ENCODE assay signal across 13 cellular contexts in the genomic region with DNA sequence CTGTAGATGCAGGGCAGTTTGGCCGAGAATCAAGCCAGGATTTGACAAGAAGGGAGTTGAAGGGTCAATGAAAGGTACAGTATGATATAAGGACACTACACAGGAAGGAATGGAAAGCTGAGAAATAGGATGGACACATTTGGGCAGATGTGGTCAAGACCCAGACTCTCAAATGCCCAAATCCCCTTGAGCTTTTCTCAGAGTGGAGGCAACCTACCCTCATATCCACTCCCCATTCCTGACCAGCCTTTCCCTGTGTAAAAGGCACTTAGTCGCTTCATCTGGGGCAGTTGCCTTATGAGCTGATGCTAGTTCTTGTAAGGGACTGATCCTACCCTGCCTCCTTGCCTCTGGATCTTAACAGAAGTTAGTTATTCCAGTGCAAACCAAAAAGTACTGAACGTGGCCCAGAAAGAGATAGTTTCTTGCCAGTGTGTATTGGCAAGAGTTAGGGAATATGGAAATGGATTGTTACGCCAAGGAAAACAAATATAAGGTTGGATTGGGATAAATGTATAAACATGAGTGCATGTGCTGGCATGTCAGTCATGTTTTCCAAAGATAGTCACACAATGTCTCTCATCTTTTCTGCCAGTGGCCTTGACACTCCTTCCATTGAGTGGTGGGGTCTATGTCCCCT. TPM values are rescaled to one million over a fixed set of nuclear protein-coding genes. Genes with fewer than 3 reads are reported as not detected.
A peak's percentile ranks its signal among the peaks of the same experiment; 100 is the strongest.
DNase-seq lines count a peak whose midpoint lies in the region; ATAC-seq and TF ChIP-seq lines count a peak whose summit lies in the region.
"Had no signal": no experiment of that assay in that cellular context is flagged by ENCODE, and none has a peak within 500 bp of the region (broad histone marks: within the 10 kb centered on the region; RNA-seq: fewer than 3 reads in every experiment).

No MANE protein-coding gene starts in this region.

- peaks cover 7% of the 10 kb centered on the region for H3K4me1 Mint-ChIP-seq in T-helper 2 cell treated with Interferon-gamma antibody and Interleukin-4, amounts not matched to agents 5 μg/mL and 100 μg/mL, for 36 hours (ENCODE audit: low read depth)

- H3K27ac ChIP-seq in 22Rv1 (peak overlapping the region; percentile 85), thoracic aorta (peak overlapping the region; percentile 37 to 46)
- H3K27ac ChIP-seq: BLaER1 treated with 17β-estradiol and CSF1 and Interleukin-3, amounts not matched to agents 10 nM and 100 nM had no signal

- DNase-seq in MG63, result peak; percentile 15
- DNase-seq in fibroblast of peridontal ligament (ENCODE audit: extremely low read depth), result peak; percentile 67
- no peak for DNase-seq in thoracic aorta (ENCODE audit: low spot score)
- DNase-seq in T-helper 2 cell treated with Interferon-gamma antibody and Interleukin-4, amounts not matched to agents 5 μg/mL and 100 μg/mL, for 36 hours (ENCODE audit: low spot score), result no peak
- DNase-seq in UCSD-AML1 (lab: John Stamatoyannopoulos, UW; ENCODE audit: unreplicated experiment), result no peak
- DNase-seq: ACHN; Calu3; CD4-positive, alpha-beta T cell; DMS 273 treated with DMSO at 0.1 percent for 48 hours had no signal

- no peak overlapping the region for H3K27ac Mint-ChIP-seq in T-helper 2 cell treated with Interferon-gamma antibody and Interleukin-4, amounts not matched to agents 5 μg/mL and 100 μg/mL, for 36 hours
- H3K27ac Mint-ChIP-seq: CD4-positive, alpha-beta T cell had no signal

- H3K27me3 ChIP-seq in MG63 (no peaks in the 10 kb centered on the region), thoracic aorta (replicated peaks; ENCODE audit: insufficient read depth) (no peaks in the 10 kb centered on the region)

- H3K9me3 ChIP-seq in MG63, result no peaks in the 10 kb centered on the region
- no peaks in the 10 kb centered on the region for H3K9me3 ChIP-seq in thoracic aorta

- H3K36me3 Mint-ChIP-seq in T-helper 2 cell treated with Interferon-gamma antibody and Interleukin-4, amounts not matched to agents 5 μg/mL and 100 μg/mL, for 36 hours (ENCODE audit: low read depth), result peaks cover 2% of the 10 kb centered on the region

- H3K27me3 Mint-ChIP-seq in T-helper 2 cell treated with Interferon-gamma antibody and Interleukin-4, amounts not matched to agents 5 μg/mL and 100 μg/mL, for 36 hours (ENCODE audit: low read depth), result no peaks in the 10 kb centered on the region
- H3K27me3 Mint-ChIP-seq: CD4-positive, alpha-beta T cell had no signal

- H3K9me3 Mint-ChIP-seq in T-helper 2 cell treated with Interferon-gamma antibody and Interleukin-4, amounts not matched to agents 5 μg/mL and 100 μg/mL, for 36 hours, result no peaks in the 10 kb centered on the region
- H3K9me3 Mint-ChIP-seq: CD4-positive, alpha-beta T cell had no signal

- H3K36me3 ChIP-seq in MG63 (no peaks in the 10 kb centered on the region), thoracic aorta (no peaks in the 10 kb centered on the region)

- H3K4me3 Mint-ChIP-seq in T-helper 2 cell treated with Interferon-gamma antibody and Interleukin-4, amounts not matched to agents 5 μg/mL and 100 μg/mL, for 36 hours, result no peak overlapping the region

- ATAC-seq in thoracic aorta (ENCODE audit: insufficient number of reproducible peaks, low FRiP score, low read depth) (no peak), HG03460 (IDR thresholded peaks at IDR 0.05; ENCODE audit: unreplicated experiment) (no peak)
- ATAC-seq: HCT116 had no signal

- H3K4me3 ChIP-seq in MG63 (no peak overlapping the region), thoracic aorta (no peak overlapping the region)
- H3K4me3 ChIP-seq: BLaER1 treated with 17β-estradiol and CSF1 and Interleukin-3, amounts not matched to agents 10 nM and 100 nM had no signal

- TF ChIP-seq CTCF in 22Rv1 (IDR thresholded peaks at IDR 0.05) (no peak), thoracic aorta (IDR thresholded peaks at IDR 0.05) (no peak)

- peaks cover 12 to 39% of the 10 kb centered on the region in 2 donors for H3K4me1 ChIP-seq in thoracic aorta (ENCODE audit: control insufficient read depth in 1 of 2, low read depth in 2 of 2)

RNA-seq across cellular contexts. Expression of a gene that starts 4.1 kb away (rescaled TPM):
- total RNA-seq in MG63 (2014; rRNA removed; shearing (Covaris generic); ENCODE audit: low replicate concordance), result 31.9 and 78.4 TPM in 2 replicates
- total RNA-seq in thoracic aorta, result 10 to 100 TPM; 32.1 to 64.8 TPM

Comparison
In these comparisons a context has a peak if more than half of its experiments do, and no peak if none do; other contexts are left out.
1. DNase-seq: peak in MG63 (single experiment) and fibroblast of peridontal ligament (single experiment); none in thoracic aorta (single experiment), T-helper 2 cell treated with Interferon-gamma antibody and Interleukin-4, amounts not matched to agents 5 μg/mL and 100 μg/mL, for 36 hours (single experiment) and UCSD-AML1 (single experiment).